9 cellular contexts compared by ENCODE assay signal in the genomic region with DNA sequence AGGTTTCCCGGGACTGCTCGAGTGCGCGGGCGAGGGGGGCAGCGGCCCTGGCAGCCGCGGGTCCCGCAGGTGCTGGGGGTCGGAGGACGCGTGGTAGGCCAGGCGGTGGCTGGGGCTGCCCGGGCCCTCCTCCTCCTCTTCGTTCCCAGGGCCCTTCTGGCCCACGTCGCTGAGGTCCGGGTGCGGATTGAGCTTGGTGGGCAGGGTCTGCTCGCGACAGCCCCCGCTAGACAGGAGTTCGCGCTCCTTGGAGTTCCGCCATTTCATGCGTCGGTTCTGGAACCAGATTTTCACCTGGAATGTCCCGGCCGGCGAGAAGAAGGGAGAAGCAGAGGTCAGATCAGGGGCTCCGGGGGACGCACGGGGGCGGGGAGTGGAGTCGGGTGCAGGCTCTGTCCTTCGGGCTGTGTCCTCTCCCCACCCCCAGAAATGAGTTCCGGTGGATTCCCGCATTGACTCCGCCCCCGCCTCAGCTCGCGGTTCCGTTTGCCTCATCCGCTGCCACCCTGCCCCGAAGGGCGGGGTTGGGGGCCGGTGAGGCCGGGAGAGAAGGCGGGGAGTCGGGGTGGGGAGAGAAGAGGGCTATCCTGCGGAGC. TPM values are rescaled to one million over a fixed set of nuclear protein-coding genes. Genes with fewer than 3 reads are reported as not detected.
A peak's percentile ranks its signal among the peaks of the same experiment; 100 is the strongest.
DNase-seq lines count a peak whose midpoint lies in the region; ATAC-seq and TF ChIP-seq lines count a peak whose summit lies in the region.
"Had no signal": no experiment of that assay in that cellular context is flagged by ENCODE, and none has a peak within 500 bp of the region (broad histone marks: within the 10 kb centered on the region; RNA-seq: fewer than 3 reads in every experiment).

No MANE protein-coding gene starts in this region.

- H3K27ac Mint-ChIP-seq in activated T-helper 17 cell treated with anti-CD3 and anti-CD28 coated beads, Interleukin-2, amount 50 U/mL, for 72 hours = no peak overlapping the region

- H3K79me1 ChIP-seq in mesenchymal stem cell (replicated peaks; ENCODE audit: low read length, poor library complexity, severe bottlenecking) = no peaks in the 10 kb centered on the region

- H3K23ac ChIP-seq in mesenchymal stem cell (ENCODE audit: low read length in 2 of 2) = no peak overlapping the region

- H2BK5ac ChIP-seq in mesenchymal stem cell (ENCODE audit: low read depth, low read length, poor library complexity, severe bottlenecking) = no peak overlapping the region

- H2AK5ac ChIP-seq in mesenchymal stem cell (ENCODE audit: low read length, severe bottlenecking) = no peak overlapping the region

- no peak overlapping the region for H3K27ac ChIP-seq in mesenchymal stem cell (ENCODE audit: low read length, poor library complexity, severe bottlenecking)
- no peak overlapping the region for H3K27ac ChIP-seq in testis
- no peak overlapping the region for H3K27ac ChIP-seq in RWPE1
- H3K27ac ChIP-seq: body of pancreas had no signal

- H3K4me3 Mint-ChIP-seq in activated T-helper 17 cell treated with anti-CD3 and anti-CD28 coated beads, Interleukin-2, amount 50 U/mL, for 72 hours = peak overlapping the region; percentile 60

- no peak overlapping the region for H2AFZ ChIP-seq in mesenchymal stem cell (ENCODE audit: low read depth, low read length)

- H3K4me3 ChIP-seq in mesenchymal stem cell (ENCODE audit: insufficient read depth in 1 of 2, low read depth in 1 of 2, low read length in 2 of 2) (peak overlapping the region in 1 of 2 experiments; percentile 23), testis (peak overlapping the region; percentile 52 to 56)
- H3K4me3 ChIP-seq: body of pancreas had no signal

- POLR2A ChIA-PET in RWPE1 (lab: Yijun Ruan, JAX; ENCODE audit: low non-redundant PET) = no interaction called here

- H3K9me3 Mint-ChIP-seq in activated T-helper 17 cell treated with anti-CD3 and anti-CD28 coated beads, Interleukin-2, amount 50 U/mL, for 72 hours = peaks cover 8% of the 10 kb centered on the region

- no peak overlapping the region for H4K8ac ChIP-seq in mesenchymal stem cell (ENCODE audit: low read length)

- H2BK120ac ChIP-seq in mesenchymal stem cell (ENCODE audit: low read depth, low read length) = no peak overlapping the region

- ATAC-seq in activated T-helper 17 cell treated with anti-CD3 and anti-CD28 coated beads, Interleukin-2, amount 50 U/mL, for 72 hours (replicated peaks) = peak; percentile 75
- ATAC-seq: body of pancreas had no signal

- no peak overlapping the region for H2BK12ac ChIP-seq in mesenchymal stem cell (ENCODE audit: low read length in 2 of 2)

- H3K4me2 ChIP-seq in mesenchymal stem cell (ENCODE audit: low read length, poor library complexity, severe bottlenecking) = peak overlapping the region; percentile 68

- peaks cover 13% of the 10 kb centered on the region for H3K4me1 ChIP-seq in mesenchymal stem cell (ENCODE audit: control insufficient read depth, insufficient read depth, low read depth, low read length)
- peaks cover 5% of the 10 kb centered on the region for H3K4me1 ChIP-seq in testis

- H3K4ac ChIP-seq in mesenchymal stem cell (ENCODE audit: low read depth in 1 of 2, low read length in 2 of 2) = no peak overlapping the region

- H3K9ac ChIP-seq in mesenchymal stem cell (ENCODE audit: low read length) = no peak overlapping the region

- H3K14ac ChIP-seq in mesenchymal stem cell (ENCODE audit: low read length in 2 of 2) = no peak overlapping the region

- H3K9me3 ChIP-seq in mesenchymal stem cell (ENCODE audit: control insufficient read depth, low read length) (peaks cover 5% of the 10 kb centered on the region), testis (no peaks in the 10 kb centered on the region)
- H3K9me3 ChIP-seq: body of pancreas had no signal

- H3K36me3 ChIP-seq in mesenchymal stem cell (ENCODE audit: control insufficient read depth in 1 of 2, insufficient read depth in 2 of 2, low read depth in 1 of 2, low read length in 2 of 2) (peaks cover 0 to 3% of the 10 kb centered on the region in 2 experiments), testis (ENCODE audit: low read depth, missing control alignments) (no peaks in the 10 kb centered on the region)

- H3K18ac ChIP-seq in mesenchymal stem cell (ENCODE audit: low read depth in 1 of 2, low read length in 2 of 2) = no peak overlapping the region

- no peak for TF ChIP-seq CTCF in testis (IDR thresholded peaks at IDR 0.05)
- no peak for TF ChIP-seq CTCF in RWPE1 (conservative IDR thresholded peaks at IDR 0.05; ENCODE audit: low read depth)

- 2% methylated on average over 48 of the region's 51 CpGs for WGBS in mesenchymal stem cell
- 1 to 3% methylated on average over 7 to 46 of the region's 51 CpGs for WGBS in testis, 2 donors

- peak; percentile 37 for DNase-seq in NCI-H2029 (lab: John Stamatoyannopoulos, UW)
- no peak for DNase-seq in NCI-H2029 treated with DMSO at 0.1 percent for 48 hours (lab: John Stamatoyannopoulos, UW)
- DNase-seq in mesenchymal stem cell = no peak
- DNase-seq in testis = peak; percentile 59
- no peak for DNase-seq in NCI-H2081 treated with DMSO at 0.1 percent for 48 hours (lab: John Stamatoyannopoulos, UW)
- no peak for DNase-seq in RWPE1 (ENCODE audit: low spot score)
- no peak for DNase-seq in cerebellar cortex (ENCODE audit: low spot score)

- H4K91ac ChIP-seq in mesenchymal stem cell (ENCODE audit: low read length) = no peak overlapping the region

- peaks cover 24% of the 10 kb centered on the region for H3K36me3 Mint-ChIP-seq in activated T-helper 17 cell treated with anti-CD3 and anti-CD28 coated beads, Interleukin-2, amount 50 U/mL, for 72 hours (ENCODE audit: low read depth)

- CTCF ChIA-PET in RWPE1 (lab: Yijun Ruan, JAX) = no interaction called here

- H3K27me3 ChIP-seq in mesenchymal stem cell (ENCODE audit: control insufficient read depth in 1 of 2, insufficient read depth in 1 of 2, low read length in 2 of 2) (peaks cover 67 to 78% of the 10 kb centered on the region in 2 experiments), testis (no peaks in the 10 kb centered on the region)

- H3K27me3 Mint-ChIP-seq in activated T-helper 17 cell treated with anti-CD3 and anti-CD28 coated beads, Interleukin-2, amount 50 U/mL, for 72 hours = peaks cover 48% of the 10 kb centered on the region

- H2BK15ac ChIP-seq in mesenchymal stem cell (ENCODE audit: low read depth, poor library complexity, severe bottlenecking) = no peak overlapping the region

- H3K4me1 Mint-ChIP-seq in activated T-helper 17 cell treated with anti-CD3 and anti-CD28 coated beads, Interleukin-2, amount 50 U/mL, for 72 hours = peaks cover 18% of the 10 kb centered on the region

- TF ChIP-seq POLR2A in testis (IDR thresholded peaks at IDR 0.05) = no peak

- intact Hi-C loops in testis (cut with DNase I; ENCODE audit: low total_unique reads) = no loop called here

RNA-seq across cellular contexts. Expression of a gene that starts 3.9 kb away (rescaled TPM):
- not detected for total RNA-seq in activated T-helper 17 cell treated with anti-CD3 and anti-CD28 coated beads, Interleukin-2, amount 50 U/mL, for 72 hours
- not detected for polyA plus RNA-seq in mesenchymal stem cell (2013, experiment 1 of 2)
- polyA plus RNA-seq in mesenchymal stem cell (2013, experiment 2 of 2) = not detected
- total RNA-seq in testis = not detected
- not detected for polyA plus RNA-seq in testis (ENCODE audit: insufficient read depth, low read depth, low replicate concordance)
- total RNA-seq: body of pancreas had no signal

Comparison
In these comparisons a context has a peak if more than half of its experiments do, and no peak if none do; other contexts are left out.
1. DNase-seq: peak in NCI-H2029 (single experiment) and testis (single experiment); none in NCI-H2029 treated with DMSO at 0.1 percent for 48 hours (single experiment), mesenchymal stem cell (single experiment), NCI-H2081 treated with DMSO at 0.1 percent for 48 hours (single experiment), RWPE1 (single experiment) and cerebellar cortex (single experiment).